ENCODE assay signal across 8 cellular contexts in the genomic region with DNA sequence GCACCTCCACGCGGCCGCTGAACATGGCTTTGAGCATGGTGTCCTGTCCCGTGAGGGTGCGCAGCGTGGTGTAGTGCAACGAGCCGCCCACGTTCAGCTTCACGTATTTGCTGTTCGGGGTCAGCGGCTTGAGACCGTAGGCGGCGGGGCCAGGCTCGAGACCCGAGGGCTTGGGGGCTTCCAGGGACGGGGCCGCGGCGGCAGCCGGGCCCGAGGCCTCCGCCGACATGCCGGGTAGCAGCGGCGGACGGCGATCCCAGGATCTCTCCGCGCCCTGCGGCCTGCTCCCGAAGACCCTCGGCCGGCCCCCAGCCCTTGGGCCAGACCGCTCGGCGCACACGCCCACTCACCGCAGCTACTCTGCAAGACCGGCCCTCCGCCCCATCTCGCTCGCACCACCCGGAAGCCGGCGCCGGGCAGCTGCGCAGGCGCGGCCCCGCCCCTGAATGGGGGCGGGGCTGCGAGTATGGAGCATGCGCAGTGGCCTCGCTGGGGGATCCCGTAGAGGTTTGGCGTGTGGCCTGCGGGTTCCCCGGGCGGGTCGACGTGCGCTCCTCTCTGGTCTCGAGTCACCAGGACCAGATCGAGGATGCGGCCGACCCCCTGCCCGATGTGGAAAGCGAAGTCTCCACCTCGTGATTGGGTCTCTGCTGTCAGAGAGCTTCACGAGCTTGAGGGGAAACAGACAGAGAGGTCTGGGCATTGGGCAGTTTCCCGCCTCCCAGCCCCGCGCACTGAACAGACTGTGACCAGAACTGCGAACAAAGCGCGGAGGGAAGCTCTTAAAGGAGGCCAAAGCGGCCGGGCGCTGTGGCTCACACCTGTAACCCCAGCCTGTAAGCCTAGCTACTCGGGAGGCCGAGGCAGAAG. TPM values are rescaled to one million over a fixed set of nuclear protein-coding genes. Genes with fewer than 3 reads are reported as not detected.
DNase-seq lines count a peak whose midpoint lies in the region; ATAC-seq and TF ChIP-seq lines count a peak whose summit lies in the region.

A gene with protein sequence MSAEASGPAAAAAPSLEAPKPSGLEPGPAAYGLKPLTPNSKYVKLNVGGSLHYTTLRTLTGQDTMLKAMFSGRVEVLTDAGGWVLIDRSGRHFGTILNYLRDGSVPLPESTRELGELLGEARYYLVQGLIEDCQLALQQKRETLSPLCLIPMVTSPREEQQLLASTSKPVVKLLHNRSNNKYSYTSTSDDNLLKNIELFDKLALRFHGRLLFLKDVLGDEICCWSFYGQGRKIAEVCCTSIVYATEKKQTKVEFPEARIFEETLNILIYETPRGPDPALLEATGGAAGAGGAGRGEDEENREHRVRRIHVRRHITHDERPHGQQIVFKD (minus strand): TSS at position 422 of the 870 bp plus-strand sequence. CDS start 193 bp downstream, at position 229.

- H3K4me3 ChIP-seq in right atrium auricular region, result peak within 1 kb of the TSS; percentile 81 to 98
- H3K4me3 ChIP-seq in uterus, result peak within 1 kb of the TSS; percentile 68 to 95

- intact Hi-C loops in uterus (cut with DNase I; ENCODE audit: low total_unique reads), result no loop called here

- no peaks in the 10 kb centered on the region for H3K27me3 ChIP-seq in right atrium auricular region
- no peaks in the 10 kb centered on the region for H3K27me3 ChIP-seq in uterus

- H3K27ac Mint-ChIP-seq in T-helper 17 cell, result peak within 1 kb of the TSS; percentile 98

- H3K27me3 Mint-ChIP-seq in T-helper 17 cell, result no peaks in the 10 kb centered on the region

- in situ Hi-C loops in GM13976 (cut with MboI; ENCODE audit: low sequenced_read_pairs, unreplicated experiment), result no loop called here

- peak; percentile 85 to 93 for TF ChIP-seq POLR2A in uterus (IDR thresholded peaks at IDR 0.05)

- H3K4me1 ChIP-seq in right atrium auricular region, result peaks cover 0 to 19% of the 10 kb centered on the region in 2 donors
- H3K4me1 ChIP-seq in uterus, result no peaks in the 10 kb centered on the region

- H3K36me3 ChIP-seq in right atrium auricular region (peaks cover 11% of the 10 kb centered on the region), uterus (no peaks in the 10 kb centered on the region)

- DNase-seq in GM13976 (ENCODE audit: low spot score) (peak; percentile 100), NCI-H146 (lab: John Stamatoyannopoulos, UW) (peak; percentile 93), T-helper 17 cell (peak; percentile 84 to 91 (median 90)), amygdala (lab: John Stamatoyannopoulos, UW) (peak in 53 of 56 donors; percentile 49 to 96 (median 81)), right atrium auricular region (ENCODE audit: low spot score) (peak; percentile 88), putamen (ENCODE audit: low spot score) (peak; percentile 87), uterus (peak; percentile 80 to 91)

- peaks cover 29% of the 10 kb centered on the region for H3K4me1 Mint-ChIP-seq in T-helper 17 cell

- H3K36me3 Mint-ChIP-seq in T-helper 17 cell (ENCODE audit: low read depth), result peaks cover under 1% of the 10 kb centered on the region

- ATAC-seq in HG02840 (IDR thresholded peaks at IDR 0.05; ENCODE audit: low FRiP score, unreplicated experiment), result peak; percentile 89
- ATAC-seq in T-helper 17 cell, result peak; percentile 93

- peak within 1 kb of the TSS; percentile 98 for H3K4me3 Mint-ChIP-seq in T-helper 17 cell

- H3K27ac ChIP-seq in right atrium auricular region, result peak within 1 kb of the TSS; percentile 86 to 87
- H3K27ac ChIP-seq in uterus, result peak within 1 kb of the TSS; percentile 88 to 94

- H3K9me3 ChIP-seq in T-helper 17 cell (ENCODE audit: control insufficient read depth, low read length, poor library complexity, severe bottlenecking) (no peaks in the 10 kb centered on the region), right atrium auricular region (no peaks in the 10 kb centered on the region), uterus (no peaks in the 10 kb centered on the region)

- TF ChIP-seq CTCF in GM13976 (IDR thresholded peaks at IDR 0.05; ENCODE audit: borderline replicate concordance, control extremely low read depth, extremely low read depth, insufficient read depth, missing control alignments) (no peak), right atrium auricular region (IDR thresholded peaks at IDR 0.05) (no peak), uterus (IDR thresholded peaks at IDR 0.05) (peak in 2 of 4 experiments; percentile 5 to 32)

RNA-seq across cellular contexts. Expression of the gene that starts here (rescaled TPM):
- total RNA-seq in T-helper 17 cell (10 to 100 TPM; 44.1 to 48.4 TPM), right atrium auricular region (1 to 10 TPM; 6.4 to 6.5 TPM), uterus (10 to 100 TPM in 2 of 4 donors, 1 to 10 TPM in 2; 1.8 to 33.3 (median 14.6) TPM)

Comparison
In these comparisons a context has a peak if more than half of its experiments do, and no peak if none do; other contexts are left out.
1. Peak in every context shown above with its lines: DNase-seq, ATAC-seq, H3K4me3 ChIP-seq and H3K27ac ChIP-seq.